22 cellular contexts compared by ENCODE assay signal in the genomic region with DNA sequence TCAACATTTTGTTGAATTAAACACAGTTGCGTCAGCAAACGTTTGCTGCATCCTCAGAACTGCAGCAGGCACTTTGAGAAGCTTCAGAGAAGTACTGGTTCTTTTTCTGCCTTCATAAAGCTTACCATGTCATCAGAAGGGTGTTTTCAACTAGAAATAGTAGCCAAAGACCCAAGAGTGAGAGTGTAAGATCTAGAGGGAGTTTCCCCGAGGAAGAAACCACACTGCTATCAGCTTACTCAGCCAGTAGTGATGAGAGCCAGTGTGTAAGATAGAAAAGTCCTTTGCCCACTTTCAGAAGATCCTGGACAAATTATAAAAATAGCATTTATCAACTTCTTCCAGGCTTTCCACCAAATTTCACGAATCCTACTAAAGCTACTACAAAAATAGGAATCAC.
"Had no signal": no experiment of that assay in that cellular context is flagged by ENCODE, and none has a peak within 500 bp of the region (broad histone marks: within the 10 kb centered on the region; RNA-seq: fewer than 3 reads in every experiment).

No MANE protein-coding gene starts in this region.

- H3K4me3 ChIP-seq: adrenal gland, body of pancreas, MG63, PC-9 had no signal

- H3K27me3 ChIP-seq: adrenal gland, body of pancreas, MG63 had no signal

- H2AFZ ChIP-seq: PC-9 had no signal

- H3K4me2 ChIP-seq: PC-9 had no signal

- DNase-seq: activated CD4-positive, alpha-beta T cell treated with anti-CD3 and anti-CD28 coated beads for 48 hours; activated CD4-positive, alpha-beta T cell treated with anti-CD3 and anti-CD28 coated beads, Interleukin-2, amount 50 U/mL, for 4 hours; activated CD4-positive, CD25-positive, alpha-beta regulatory T cell treated with anti-CD3 and anti-CD28 coated beads, Interleukin-2, amount 50 U/mL, for 72 hours; activated CD8-positive, alpha-beta memory T cell treated with anti-CD3 and anti-CD28 coated beads, Interleukin-2, amount 50 U/mL, for 48 hours; activated CD8-positive, alpha-beta T cell treated with anti-CD3 and anti-CD28 coated beads, Interleukin-2, amount 10 ng/mL, durations not matched to agents 7 days and 5 days; activated naive CD4-positive, alpha-beta T cell treated with anti-CD3 and anti-CD28 coated beads, Interleukin-2, amount 50 U/mL, for 16 hours; activated naive CD8-positive, alpha-beta T cell treated with anti-CD3 and anti-CD28 coated beads, Interleukin-2, amount 10 ng/mL, durations not matched to agents 7 days and 5 days; activated T-cell treated with anti-CD3 and anti-CD28 coated beads, Interleukin-2, amount 50 U/mL, for 1 hour; adrenal gland; aorta; body of pancreas; central memory CD4-positive, alpha-beta T cell; MG63; NCI-H1105; NCI-H1436; NCI-H1694 treated with DMSO at 0.1 percent for 48 hours; NCI-H2081; NCI-H524; PC-9; SHP77 treated with DMSO at 0.1 percent for 48 hours; T-helper 17 cell; T-helper 9 cell had no signal

- H3K27ac ChIP-seq: adrenal gland, body of pancreas, PC-9 had no signal

- H3K9me3 ChIP-seq: adrenal gland, body of pancreas, MG63 had no signal

- H3K4me1 ChIP-seq: adrenal gland, body of pancreas had no signal

- H3K36me3 ChIP-seq: adrenal gland, MG63 had no signal
